32 cellular contexts compared by ENCODE assay signal in the genomic region with DNA sequence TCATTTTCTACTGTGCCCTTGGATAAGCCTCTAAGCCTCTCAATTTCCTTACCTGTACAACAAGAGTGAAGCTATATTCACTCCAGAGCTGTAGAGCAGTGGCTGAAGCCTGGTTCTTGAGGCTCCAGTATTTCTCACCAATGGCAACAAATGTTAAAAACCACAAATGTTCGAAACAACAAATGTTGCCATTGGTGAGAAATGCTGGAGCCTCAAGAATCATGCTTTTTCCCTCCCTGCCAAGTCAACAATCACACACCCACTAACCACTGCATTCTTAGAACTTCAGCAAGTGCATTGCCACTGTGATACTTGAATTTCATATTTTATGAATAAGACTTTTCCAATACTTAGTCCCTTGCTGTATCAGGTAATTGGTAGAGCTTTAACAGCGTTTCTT.
"Had no signal": no experiment of that assay in that cellular context is flagged by ENCODE, and none has a peak within 500 bp of the region (broad histone marks: within the 10 kb centered on the region; RNA-seq: fewer than 3 reads in every experiment).

No MANE protein-coding gene starts in this region.

- H3K36me3 ChIP-seq: ascending aorta, brain microvascular endothelial cell, MG63 had no signal

- H3K4me3 ChIP-seq: ascending aorta, MG63, PC-9 had no signal

- H3K27ac ChIP-seq: ascending aorta, brain microvascular endothelial cell, PC-9, VCaP had no signal

- H3K36me3 Mint-ChIP-seq: activated CD8-positive, alpha-beta memory T cell treated with anti-CD3 and anti-CD28 coated beads, Interleukin-2, amount 10 ng/mL, durations not matched to agents 7 days and 5 days; activated naive CD8-positive, alpha-beta T cell treated with anti-CD3 and anti-CD28 coated beads for 36 hours had no signal

- H3K4me3 Mint-ChIP-seq: activated B cell treated with CpG ODN at 0.5 μM for 24 hours; activated CD4-positive, alpha-beta memory T cell treated with anti-CD3 and anti-CD28 coated beads, Interleukin-2, amount 10 ng/mL, durations not matched to agents 7 days and 5 days; activated CD8-positive, alpha-beta memory T cell treated with anti-CD3 and anti-CD28 coated beads, Interleukin-2, amount 10 ng/mL, durations not matched to agents 7 days and 5 days; activated naive CD8-positive, alpha-beta T cell treated with anti-CD3 and anti-CD28 coated beads for 36 hours had no signal

- H3K27me3 ChIP-seq: ascending aorta, brain microvascular endothelial cell, MG63 had no signal

- DNase-seq: activated B cell treated with CpG ODN at 0.5 μM for 24 hours; activated CD4-positive, alpha-beta memory T cell treated with anti-CD3 and anti-CD28 coated beads, Interleukin-2, amount 10 ng/mL, durations not matched to agents 7 days and 5 days; activated CD4-positive, alpha-beta T cell treated with anti-CD3 and anti-CD28 coated beads for 4 hours; activated CD4-positive, CD25-positive, alpha-beta regulatory T cell treated with anti-CD3 and anti-CD28 coated beads, Interleukin-2, amount 50 U/mL, for 72 hours; activated CD8-positive, alpha-beta memory T cell treated with anti-CD3 and anti-CD28 coated beads for 24 hours; activated CD8-positive, alpha-beta memory T cell treated with anti-CD3 and anti-CD28 coated beads, Interleukin-2, amount 10 ng/mL, durations not matched to agents 7 days and 5 days; activated CD8-positive, alpha-beta memory T cell treated with anti-CD3 and anti-CD28 coated beads, Interleukin-2, amount 50 U/mL, for 48 hours; activated effector memory CD4-positive, alpha-beta T cell treated with Interleukin-2 at 50 U/mL for 16 hours; activated naive CD4-positive, alpha-beta T cell treated with anti-CD3 and anti-CD28 coated beads, Interleukin-2, amount 50 U/mL, for 16 hours; activated naive CD8-positive, alpha-beta T cell treated with anti-CD3 and anti-CD28 coated beads for 36 hours; activated T-cell treated with anti-CD3 and anti-CD28 coated beads, Interleukin-2, amount 50 U/mL, for 48 hours; amniotic stem cell; brain microvascular endothelial cell; central memory CD4-positive, alpha-beta T cell; Karpas-422; KBM-7; MG63; NCI-H1092; NCI-H1436 treated with DMSO at 0.1 percent for 48 hours; NCI-H1694 treated with DMSO at 0.1 percent for 48 hours; NCI-H2029; NCI-H345; NCI-H524 treated with DMSO at 0.1 percent for 48 hours; NK-92 treated with Interleukin-12 subunit alpha and Interleukin-12 subunit beta, amount 100 ng/mL, for 24 hours; PC-9; Right ventricle myocardium superior; SW 1271; T-helper 1 cell; T-helper 2 cell; T-helper 9 cell had no signal

- H3K27me3 Mint-ChIP-seq: activated CD8-positive, alpha-beta memory T cell treated with anti-CD3 and anti-CD28 coated beads, Interleukin-2, amount 10 ng/mL, durations not matched to agents 7 days and 5 days; activated naive CD8-positive, alpha-beta T cell treated with anti-CD3 and anti-CD28 coated beads for 36 hours had no signal

- H3K4me1 ChIP-seq: ascending aorta had no signal

- H3K9me3 Mint-ChIP-seq: activated B cell treated with CpG ODN at 0.5 μM for 24 hours; activated CD4-positive, alpha-beta memory T cell treated with anti-CD3 and anti-CD28 coated beads, Interleukin-2, amount 10 ng/mL, durations not matched to agents 7 days and 5 days; activated naive CD8-positive, alpha-beta T cell treated with anti-CD3 and anti-CD28 coated beads for 36 hours had no signal

- H2AFZ ChIP-seq: PC-9 had no signal

- H3K4me2 ChIP-seq: PC-9 had no signal

- H3K27ac Mint-ChIP-seq: activated B cell treated with CpG ODN at 0.5 μM for 24 hours; activated CD4-positive, alpha-beta memory T cell treated with anti-CD3 and anti-CD28 coated beads, Interleukin-2, amount 10 ng/mL, durations not matched to agents 7 days and 5 days; activated CD8-positive, alpha-beta memory T cell treated with anti-CD3 and anti-CD28 coated beads, Interleukin-2, amount 10 ng/mL, durations not matched to agents 7 days and 5 days; activated naive CD8-positive, alpha-beta T cell treated with anti-CD3 and anti-CD28 coated beads for 36 hours had no signal

- H3K9me3 ChIP-seq: ascending aorta, MG63 had no signal

- H3K4me1 Mint-ChIP-seq: activated B cell treated with CpG ODN at 0.5 μM for 24 hours; activated CD4-positive, alpha-beta memory T cell treated with anti-CD3 and anti-CD28 coated beads, Interleukin-2, amount 10 ng/mL, durations not matched to agents 7 days and 5 days; activated CD8-positive, alpha-beta memory T cell treated with anti-CD3 and anti-CD28 coated beads, Interleukin-2, amount 10 ng/mL, durations not matched to agents 7 days and 5 days; activated naive CD8-positive, alpha-beta T cell treated with anti-CD3 and anti-CD28 coated beads for 36 hours had no signal

- ATAC-seq: activated CD8-positive, alpha-beta memory T cell treated with anti-CD3 and anti-CD28 coated beads, Interleukin-2, amount 10 ng/mL, durations not matched to agents 7 days and 5 days had no signal
